1 cellular context compared by ENCODE assay signal in the genomic region with DNA sequence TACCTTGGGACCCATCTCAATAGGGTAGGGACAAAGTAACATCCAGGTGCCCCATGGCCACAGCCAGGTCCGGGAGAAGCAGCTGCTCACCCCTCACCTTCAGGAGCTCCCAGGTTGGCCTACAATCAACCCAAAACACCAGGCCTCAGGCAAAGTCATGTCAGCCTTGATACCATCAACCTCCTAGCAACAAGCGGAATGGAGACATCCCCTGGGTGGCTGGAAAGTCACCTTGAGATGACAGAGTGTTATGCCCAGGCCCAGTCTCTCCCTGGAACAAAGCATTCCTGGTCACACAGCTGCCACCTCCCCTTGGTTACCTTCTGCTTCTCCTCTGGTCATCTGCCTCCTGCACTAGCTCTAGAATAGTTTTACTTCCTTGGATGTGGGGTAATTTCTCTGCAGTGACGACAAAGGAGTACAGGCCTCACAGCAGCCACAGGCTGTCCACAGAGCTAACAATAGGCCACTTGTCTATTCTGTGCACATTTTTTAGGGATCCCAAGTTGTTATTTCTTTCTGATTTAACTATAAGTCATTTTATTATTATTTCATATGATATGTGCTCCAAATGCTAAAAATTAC.
TF ChIP-seq lines count a peak whose summit lies in the region.

No MANE protein-coding gene starts in this region.

TF ChIP-seq in IMR-90, 13 proteins besides CTCF, POLR2A, EP300 and RAD21:
- TF ChIP-seq FOS (IDR thresholded peaks at IDR 0.05; ENCODE audit: low read depth, low read length), result no peak
